1 cellular context compared by ENCODE assay signal in genomic region chr7:77453531-77453930, GRCh38.
TF ChIP-seq lines count a peak whose summit lies in the region.

No MANE protein-coding gene starts in this region.

TF ChIP-seq in GM23338, 12 proteins besides CTCF, POLR2A, EP300 and RAD21 (continued from another document):
- TF ChIP-seq POLR2AphosphoS5 (IDR thresholded peaks at IDR 0.05; ENCODE audit: low read depth) (no peak), REST (IDR thresholded peaks at IDR 0.05; ENCODE audit: unreplicated experiment) (no peak), EZH2phosphoT487 (IDR thresholded peaks at IDR 0.05; ENCODE audit: unreplicated experiment) (no peak), ZNF331 (CRISPR knock-in tag; IDR thresholded peaks at IDR 0.05; ENCODE audit: low read depth) (no peak), JUNB (IDR thresholded peaks at IDR 0.05; ENCODE audit: unreplicated experiment) (no peak)
